In genomic region chr3:5813521-5813920, GRCh38 we compare ENCODE assay signal across 28 cellular contexts.
DNase-seq lines count a peak whose midpoint lies in the region; FAIRE-seq and TF ChIP-seq lines count a peak whose summit lies in the region.
"Had no signal": no experiment of that assay in that cellular context is flagged by ENCODE, and none has a peak within 500 bp of the region (broad histone marks: within the 10 kb centered on the region; RNA-seq: fewer than 3 reads in every experiment).

No MANE protein-coding gene starts in this region.

- no peaks in the 10 kb centered on the region for H3K36me3 Mint-ChIP-seq in astrocyte (ENCODE audit: low read depth, unreplicated experiment)
- H3K36me3 Mint-ChIP-seq: CD14-positive monocyte; CD4-positive, alpha-beta memory T cell; CD4-positive, CD25-positive, alpha-beta regulatory T cell; CD8-positive, alpha-beta memory T cell had no signal

- no peak overlapping the region for H3K27ac Mint-ChIP-seq in astrocyte (ENCODE audit: unreplicated experiment)
- H3K27ac Mint-ChIP-seq: CD14-positive monocyte; CD4-positive, alpha-beta memory T cell; CD4-positive, CD25-positive, alpha-beta regulatory T cell; CD8-positive, alpha-beta memory T cell had no signal

- no peaks in the 10 kb centered on the region for H3K9me3 Mint-ChIP-seq in astrocyte (ENCODE audit: unreplicated experiment)

- H3K27me3 Mint-ChIP-seq in astrocyte (ENCODE audit: low read depth, unreplicated experiment) = peaks cover 2% of the 10 kb centered on the region
- H3K27me3 Mint-ChIP-seq: CD4-positive, alpha-beta memory T cell; CD4-positive, CD25-positive, alpha-beta regulatory T cell had no signal

- H3K4me3 Mint-ChIP-seq in astrocyte (ENCODE audit: unreplicated experiment) = no peak overlapping the region
- H3K4me3 Mint-ChIP-seq: CD14-positive monocyte; CD4-positive, alpha-beta memory T cell; CD4-positive, CD25-positive, alpha-beta regulatory T cell; CD8-positive, alpha-beta memory T cell had no signal

- no peaks in the 10 kb centered on the region for H3K27me3 ChIP-seq in astrocyte (ENCODE audit: insufficient read depth, low read length)
- H3K27me3 ChIP-seq: BE2C, BLaER1 had no signal

- no peak for FAIRE-seq in astrocyte (lab: Jason Lieb, UNC)
- FAIRE-seq: A204.1, GM12878, GM12892, GM18507 had no signal

- peak overlapping the region; percentile 23 for H3K27ac ChIP-seq in astrocyte (ENCODE audit: low read depth, low read length)
- H3K27ac ChIP-seq: 22Rv1, BLaER1 had no signal

- H3K4me2 ChIP-seq in astrocyte (ENCODE audit: low read length) = peak overlapping the region; percentile 25
- H3K4me2 ChIP-seq: BLaER1 had no signal

- H3K9ac ChIP-seq in astrocyte (ENCODE audit: low read length) = no peak overlapping the region
- H3K9ac ChIP-seq: BLaER1 had no signal

- TF ChIP-seq CTCF in astrocyte (IDR thresholded peaks at IDR 0.05; ENCODE audit: insufficient read depth, low read depth, low read length) = no peak

- no peaks in the 10 kb centered on the region for H3K4me1 Mint-ChIP-seq in astrocyte (ENCODE audit: low read depth, unreplicated experiment)
- H3K4me1 Mint-ChIP-seq: CD14-positive monocyte; CD4-positive, alpha-beta memory T cell; CD4-positive, CD25-positive, alpha-beta regulatory T cell; CD8-positive, alpha-beta memory T cell had no signal

- DNase-seq in HT1080 (ENCODE audit: low read depth) (peak; percentile 53), astrocyte (ENCODE audit: low read depth) (no peak), astrocyte of the hippocampus (ENCODE audit: low read depth, low spot score) (peak; percentile 54), kidney glomerular epithelial cell (lab: John Stamatoyannopoulos, UW) (peak; percentile 15), cardiac septum (ENCODE audit: low spot score) (no peak), 8988T (no peak)
- no peak for DNase-seq in activated CD4-positive, alpha-beta T cell treated with anti-CD3 and anti-CD28 coated beads for 48 hours
- DNase-seq: ACHN; BE2C; C1 segment of cervical spinal cord; CD4-positive, alpha-beta memory T cell; CD4-positive, CD25-positive, alpha-beta regulatory T cell; CD8-positive, alpha-beta memory T cell; COR-L47; DMS 273 treated with DMSO at 0.1 percent for 48 hours; DMS153; DMS53; DMS79; DND-41; EL; GDM1 had no signal

- no peak overlapping the region for H3K4me3 ChIP-seq in astrocyte (ENCODE audit: insufficient read depth, low read depth, low read length)
- H3K4me3 ChIP-seq: BLaER1, GM12878 had no signal

- no peaks in the 10 kb centered on the region for H3K9me3 ChIP-seq in astrocyte (ENCODE audit: insufficient read depth, low read depth, low read length)
- H3K9me3 ChIP-seq: BE2C, BLaER1 had no signal

- H2AFZ ChIP-seq in astrocyte (ENCODE audit: low read depth, low read length) = no peak overlapping the region

- intact Hi-C loops in cardiac septum (cut with DNase I) = no loop called here

- peaks cover 7% of the 10 kb centered on the region for H3K4me1 ChIP-seq in astrocyte (ENCODE audit: insufficient read depth, low read length)
- H3K4me1 ChIP-seq: BE2C had no signal

- H3K79me2 ChIP-seq in astrocyte (ENCODE audit: insufficient read depth, low read length) = no peaks in the 10 kb centered on the region

- no peaks in the 10 kb centered on the region for H3K36me3 ChIP-seq in astrocyte (ENCODE audit: insufficient read depth, low read length)
- H3K36me3 ChIP-seq: BE2C, BLaER1 had no signal

- no peaks in the 10 kb centered on the region for H4K20me1 ChIP-seq in astrocyte (ENCODE audit: insufficient read depth, low read length)
- H4K20me1 ChIP-seq: BLaER1 had no signal

Comparison
In these comparisons a context has a peak if more than half of its experiments do, and no peak if none do; other contexts are left out.
1. DNase-seq: peak in HT1080 (single experiment), astrocyte of the hippocampus (single experiment) and kidney glomerular epithelial cell (single experiment); none in astrocyte (single experiment), cardiac septum (single experiment), activated CD4-positive, alpha-beta T cell treated with anti-CD3 and anti-CD28 coated beads for 48 hours (single experiment) and 8988T (single experiment).